Comparison of ENCODE assay signal across 8 cellular contexts in the genomic region with DNA sequence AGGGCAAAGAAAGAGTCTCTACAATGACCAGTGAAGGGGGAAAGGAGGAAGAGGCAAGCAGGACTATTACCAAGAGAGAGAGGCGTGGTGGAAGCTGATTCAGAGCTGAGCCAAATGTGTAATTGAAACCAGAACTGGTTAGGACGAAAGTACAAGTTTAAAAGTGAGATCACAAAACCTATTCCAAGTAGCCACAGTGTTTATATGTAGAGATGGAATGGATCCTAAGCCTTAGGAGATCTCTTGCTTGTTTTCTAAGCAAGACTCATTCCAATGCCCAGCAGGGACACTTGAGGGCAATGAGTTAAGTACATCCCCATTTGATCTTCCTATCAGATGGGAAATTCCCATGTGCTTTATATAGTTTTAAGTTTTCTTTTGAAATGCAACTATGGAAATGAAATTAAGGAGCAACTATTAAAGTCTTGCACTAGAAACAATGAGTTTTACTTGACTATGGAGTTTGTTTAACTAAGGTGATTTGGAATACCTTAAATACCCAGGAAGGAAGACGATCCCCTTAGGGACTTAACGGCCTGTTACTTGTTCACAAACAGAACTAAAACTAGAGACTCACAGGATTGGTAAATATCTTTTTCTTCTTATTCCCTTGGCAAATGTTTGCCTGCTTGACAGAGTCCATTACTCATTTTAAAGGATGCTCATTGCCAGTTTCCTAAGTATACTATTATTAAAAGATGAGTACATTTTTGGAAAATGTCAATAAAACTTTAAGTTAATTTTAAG. TPM values are rescaled to one million over a fixed set of nuclear protein-coding genes. Genes with fewer than 3 reads are reported as not detected.
DNase-seq lines count a peak whose midpoint lies in the region; ATAC-seq, FAIRE-seq and TF ChIP-seq lines count a peak whose summit lies in the region.

No MANE protein-coding gene starts in this region.

- H2AFZ ChIP-seq in keratinocyte (ENCODE audit: control insufficient read depth, low read length): peak overlapping the region; percentile 87

- H3K4me3 ChIP-seq in keratinocyte (ENCODE audit: control insufficient read depth in 2 of 3, extremely low read depth in 1 of 3, insufficient read depth in 2 of 3, low read depth in 1 of 3, low read length in 3 of 3): peak overlapping the region in 1 of 3 experiments; percentile 2

- no peaks in the 10 kb centered on the region for H3K9me3 Mint-ChIP-seq in glutamatergic neuron (ENCODE audit: unreplicated experiment)

- H4K20me1 ChIP-seq in keratinocyte (ENCODE audit: control insufficient read depth, extremely low read depth, insufficient read depth, low read length): no peaks in the 10 kb centered on the region

- H3K9ac ChIP-seq in keratinocyte (ENCODE audit: control insufficient read depth, extremely low read depth, insufficient read depth, low read length): peak overlapping the region; percentile 14

- H3K27ac Mint-ChIP-seq in glutamatergic neuron (ENCODE audit: unreplicated experiment): no peak overlapping the region

- dilution Hi-C loops in keratinocyte (cut with MboI; ENCODE audit: extremely low pct_ligation_motif_present, low sequenced_read_pairs): no loop called here

- no peaks in the 10 kb centered on the region for H3K4me1 Mint-ChIP-seq in glutamatergic neuron (ENCODE audit: low read depth, unreplicated experiment)

- H3K27ac ChIP-seq in keratinocyte (ENCODE audit: control insufficient read depth, insufficient read depth, low read length): peak overlapping the region; percentile 40

- no peaks in the 10 kb centered on the region for H3K27me3 Mint-ChIP-seq in glutamatergic neuron (ENCODE audit: unreplicated experiment)

- DNase-seq in M059J (ENCODE audit: low read depth) (peak; percentile 52), keratinocyte (ENCODE audit: low read depth, low spot score) (no peak), HuH-7 (ENCODE audit: low spot score) (no peak), glutamatergic neuron (no peak), mesenteric fat pad (ENCODE audit: low spot score) (no peak)
- no peak for DNase-seq in stimulated activated naive CD4-positive, alpha-beta T cell treated with Interleukin-2 at 50 U/mL for 16 hours (lab: John Stamatoyannopoulos, UW)

- H3K4me1 ChIP-seq in keratinocyte (ENCODE audit: control insufficient read depth, extremely low read depth, insufficient read depth, low read length): peaks cover 23% of the 10 kb centered on the region

- no peaks in the 10 kb centered on the region for H3K36me3 ChIP-seq in keratinocyte (ENCODE audit: control insufficient read depth in 2 of 2, extremely low read depth in 1 of 2, insufficient read depth in 2 of 2, low read length in 2 of 2)

- peak; percentile 78 for ATAC-seq in GM18508 (IDR thresholded peaks at IDR 0.05; ENCODE audit: insufficient read depth, unreplicated experiment)
- ATAC-seq in GM21825 (IDR thresholded peaks at IDR 0.05; ENCODE audit: unreplicated experiment): peak; percentile 89

- peak; percentile 74 for FAIRE-seq in keratinocyte (lab: Jason Lieb, UNC)

- no peaks in the 10 kb centered on the region for H3K27me3 ChIP-seq in keratinocyte (ENCODE audit: control insufficient read depth, extremely low read depth, insufficient read depth, low read length)

- H3K79me2 ChIP-seq in keratinocyte (ENCODE audit: control insufficient read depth, insufficient read depth, low read length): no peaks in the 10 kb centered on the region

- no peaks in the 10 kb centered on the region for H3K9me3 ChIP-seq in keratinocyte (ENCODE audit: control insufficient read depth, low read depth, low read length)

- peak overlapping the region; percentile 61 for H3K4me2 ChIP-seq in keratinocyte (ENCODE audit: control insufficient read depth, extremely low read depth, insufficient read depth, low read depth, low read length)

- H3K9me1 ChIP-seq in keratinocyte (ENCODE audit: control insufficient read depth, extremely low read depth, insufficient read depth, low read length): no peaks in the 10 kb centered on the region

- no peaks in the 10 kb centered on the region for H3K36me3 Mint-ChIP-seq in glutamatergic neuron (ENCODE audit: unreplicated experiment)

- TF ChIP-seq CTCF in keratinocyte (optimal IDR thresholded peaks at IDR 0.05 in 1 of 3, IDR thresholded peaks at IDR 0.05 in 1 of 3, conservative IDR thresholded peaks at IDR 0.05 in 1 of 3; ENCODE audit: extremely low read depth in 1 of 3, insufficient read depth in 2 of 3, low read length in 3 of 3) (no peak), glutamatergic neuron (IDR thresholded peaks at IDR 0.05; ENCODE audit: partially characterized antibody, unreplicated experiment) (no peak)

- H3K4me3 Mint-ChIP-seq in glutamatergic neuron (ENCODE audit: unreplicated experiment): no peak overlapping the region

RNA-seq across cellular contexts. Expression of gene SNX2, which starts 51.1 kb away (rescaled TPM):
- 54.6 and 75.2 TPM in 2 replicates for total RNA-seq in M059J (2014; rRNA removed; shearing (Covaris generic))
- 44.8 to 87.8 TPM (median 81.5 TPM) in 3 replicates for polyA plus RNA-seq in keratinocyte
- polyA plus RNA-seq in keratinocyte (2011; ENCODE audit: low read depth): 49.5 TPM
- 59.0 and 96.6 TPM in 2 replicates for polyA plus RNA-seq in keratinocyte (2011; cell fraction: cytosol; rRNA removed)
- polyA plus RNA-seq in keratinocyte (2011; cell fraction: nucleus; rRNA removed): 37.6 and 42.4 TPM in 2 replicates
- 67.2 and 79.3 TPM in 2 replicates for polyA plus RNA-seq in keratinocyte (2012; ENCODE audit: low replicate concordance)
- 30.1 to 65.1 TPM (median 53.6 TPM) in 3 replicates for polyA minus RNA-seq in keratinocyte
- 72.1 TPM for polyA minus RNA-seq in keratinocyte (2011; cell fraction: cytosol; rRNA and poly(A)+ RNA removed)
- 34.4 and 58.8 TPM in 2 replicates for polyA minus RNA-seq in keratinocyte (2011; cell fraction: nucleus; rRNA and poly(A)+ RNA removed)
- total RNA-seq in glutamatergic neuron (ENCODE audit: unreplicated experiment) (47.0 TPM), mesenteric fat pad (80.1 TPM)
